ENCODE assay signal across 3 cellular contexts in genomic region chr4:189983916-189984526, GRCh38. TPM values are rescaled to one million over a fixed set of nuclear protein-coding genes. Genes with fewer than 3 reads are reported as not detected.
"Had no signal": no experiment of that assay in that cellular context is flagged by ENCODE, and none has a peak within 500 bp of the region (broad histone marks: within the 10 kb centered on the region; RNA-seq: fewer than 3 reads in every experiment).

No MANE protein-coding gene starts in this region.

RNA-seq across cellular contexts. Expression of gene FRG2, which starts 43.0 kb away (rescaled TPM):
- total RNA-seq: HepG2, HT-29, IMR-90 had no signal
